9 cellular contexts compared by ENCODE assay signal in genomic region chr1:60970081-60970509, GRCh38.
DNase-seq lines count a peak whose midpoint lies in the region; ATAC-seq, FAIRE-seq and TF ChIP-seq lines count a peak whose summit lies in the region.
"Had no signal": no experiment of that assay in that cellular context is flagged by ENCODE, and none has a peak within 500 bp of the region (broad histone marks: within the 10 kb centered on the region; RNA-seq: fewer than 3 reads in every experiment).

No MANE protein-coding gene starts in this region.

- H3K27me3 Mint-ChIP-seq in CD4-positive, alpha-beta T cell, result peaks cover 21% of the 10 kb centered on the region

- H3K36me3 Mint-ChIP-seq in CD4-positive, alpha-beta T cell (ENCODE audit: low read depth), result no peaks in the 10 kb centered on the region

- intact Hi-C loops in breast epithelium (cut with DNase I; ENCODE audit: low total_unique reads) (no loop called here), left lung (cut with DNase I) (loop anchor here in 1 of 2 donors (10.0 kb wide), 2 partner anchors 75 to 485 kb away; no protein-coding TSS in a partner anchor)
- intact Hi-C loops in CD4-positive, alpha-beta T cell (cut with DNase I, micrococcal nuclease), result loop anchor here in 1 of 2 experiments (10.0 kb wide), 1 partner anchor 615 kb away; no protein-coding TSS in a partner anchor

- H3K4me3 ChIP-seq in A549, result no peak overlapping the region
- H3K4me3 ChIP-seq in breast epithelium, result peak overlapping the region in 1 of 3 donors; percentile 31
- H3K4me3 ChIP-seq in left lung, result no peak overlapping the region
- H3K4me3 ChIP-seq: SJCRH30 had no signal

- WGBS in A549 (ENCODE audit: missing lambda C conversion rate), result 27% methylated on average over 7 of the region's 7 CpGs

- H3K27ac ChIP-seq in A549, result no peak overlapping the region
- H3K27ac ChIP-seq in breast epithelium, result peak overlapping the region; percentile 65 to 68
- no peak overlapping the region for H3K27ac ChIP-seq in left lung
- H3K27ac ChIP-seq in CD4-positive, alpha-beta T cell (ENCODE audit: low read depth, low read length), result no peak overlapping the region
- H3K27ac ChIP-seq: SJCRH30 had no signal

- TF ChIP-seq EP300 in A549 (IDR thresholded peaks at IDR 0.05), result no peak

- peak; percentile 37; the same call in 2 of the 3 replicates for TF ChIP-seq CTCF in A549 (IDR thresholded peaks at IDR 0.05)
- TF ChIP-seq CTCF in breast epithelium (IDR thresholded peaks at IDR 0.05), result peak; percentile 43 to 56 (median 53)
- peak in 1 of 2 donors; percentile 34 for TF ChIP-seq CTCF in left lung (IDR thresholded peaks at IDR 0.05)
- TF ChIP-seq CTCF in CD4-positive, alpha-beta T cell (IDR thresholded peaks at IDR 0.05), result no peak

- no peaks in the 10 kb centered on the region for H3K9me3 Mint-ChIP-seq in CD4-positive, alpha-beta T cell

- no peak overlapping the region for H3K4me3 Mint-ChIP-seq in CD4-positive, alpha-beta T cell

- H3K4me1 ChIP-seq in A549 (peaks cover 7% of the 10 kb centered on the region; the same call in 2 of the 3 replicates), breast epithelium (peaks cover 4 to 6% of the 10 kb centered on the region in 2 donors), left lung (no peaks in the 10 kb centered on the region)

- TF ChIP-seq POLR2A in A549 (IDR thresholded peaks at IDR 0.05; ENCODE audit: low read length) (no peak), breast epithelium (IDR thresholded peaks at IDR 0.05) (no peak)

- peak; percentile 55 to 58 for TF ChIP-seq RAD21 in A549 (conservative IDR thresholded peaks at IDR 0.05 in 1 of 2, IDR thresholded peaks at IDR 0.05 in 1 of 2)

- H3K9me3 ChIP-seq in A549, result peaks cover 4% of the 10 kb centered on the region; the same call in 2 of the 3 replicates
- peaks cover 6 to 9% of the 10 kb centered on the region in 2 donors for H3K9me3 ChIP-seq in breast epithelium
- peaks cover 0 to 11% of the 10 kb centered on the region in 2 donors for H3K9me3 ChIP-seq in left lung
- peaks cover 6% of the 10 kb centered on the region for H3K9me3 ChIP-seq in CD4-positive, alpha-beta T cell (ENCODE audit: control insufficient read depth, low read length)

- H3K4me2 ChIP-seq in A549, result no peak overlapping the region

- no peaks in the 10 kb centered on the region for H3K36me3 ChIP-seq in breast epithelium
- H3K36me3 ChIP-seq in left lung, result no peaks in the 10 kb centered on the region
- H3K36me3 ChIP-seq: SJCRH30 had no signal

- peak in 1 of 2 experiments; percentile 9 for DNase-seq in A549 (ENCODE audit: low read depth in 1 of 2, low spot score in 1 of 2)
- DNase-seq in NCI-H1436 (lab: John Stamatoyannopoulos, UW), result peak; percentile 29
- no peak for DNase-seq in breast epithelium (ENCODE audit: low spot score in 2 of 2)
- no peak for DNase-seq in left lung
- no peak for DNase-seq in activated CD4-positive, CD25-positive, alpha-beta regulatory T cell (lab: John Stamatoyannopoulos, UW)
- no peak for DNase-seq in ureter (ENCODE audit: low spot score)
- no peak for DNase-seq in CD4-positive, alpha-beta T cell
- DNase-seq in GM19238 (ENCODE audit: insufficient read length, low spot score), result no peak

- no peak for FAIRE-seq in A549 (lab: Jason Lieb, UNC)

- POLR2A ChIA-PET in A549 (lab: Yijun Ruan, JAX), result no interaction called here
- POLR2A ChIA-PET in CD4-positive, alpha-beta T cell (lab: Charles Lee), result no interaction called here

- CTCF ChIA-PET in A549 (lab: Yijun Ruan, JAX), result interaction anchor here (0.7 to 1.7 kb wide), 3 partner anchors 9 to 80 kb away, joined by 3 to 4 read pairs (median 3); no protein-coding TSS in a partner anchor
- CTCF ChIA-PET in CD4-positive, alpha-beta T cell (lab: Charles Lee), result no interaction called here

- ATAC-seq in A549, result peak in 1 of 2 experiments; percentile 61; a peak in 2 of 6 replicates
- peak; percentile 84 for ATAC-seq in left lung
- no peak for ATAC-seq in CD4-positive, alpha-beta T cell (ENCODE audit: poor library complexity)

- H3K27me3 ChIP-seq in breast epithelium, result no peaks in the 10 kb centered on the region
- no peaks in the 10 kb centered on the region for H3K27me3 ChIP-seq in left lung
- no peaks in the 10 kb centered on the region for H3K27me3 ChIP-seq in CD4-positive, alpha-beta T cell (ENCODE audit: control insufficient read depth, insufficient read depth, low read length)
- H3K27me3 ChIP-seq: SJCRH30 had no signal

- no peaks in the 10 kb centered on the region for H3K4me1 Mint-ChIP-seq in CD4-positive, alpha-beta T cell (ENCODE audit: low read depth)

- no peak overlapping the region for H3K27ac Mint-ChIP-seq in CD4-positive, alpha-beta T cell

TF ChIP-seq in A549, 52 proteins besides CTCF, POLR2A, EP300 and RAD21:
- TF ChIP-seq SMC3 (IDR thresholded peaks at IDR 0.05) (peak; percentile 24; the same call in 1 of the 3 replicates), HDAC2 (IDR thresholded peaks at IDR 0.05) (no peak)

Comparison
In these comparisons a context has a peak if more than half of its experiments do, and no peak if none do; other contexts are left out.
1. H3K27ac ChIP-seq: peak in breast epithelium (2 of 2); none in A549 (0 of 2), left lung (0 of 2) and CD4-positive, alpha-beta T cell (single experiment).